Comparison of ENCODE assay signal across 8 cellular contexts in the genomic region with DNA sequence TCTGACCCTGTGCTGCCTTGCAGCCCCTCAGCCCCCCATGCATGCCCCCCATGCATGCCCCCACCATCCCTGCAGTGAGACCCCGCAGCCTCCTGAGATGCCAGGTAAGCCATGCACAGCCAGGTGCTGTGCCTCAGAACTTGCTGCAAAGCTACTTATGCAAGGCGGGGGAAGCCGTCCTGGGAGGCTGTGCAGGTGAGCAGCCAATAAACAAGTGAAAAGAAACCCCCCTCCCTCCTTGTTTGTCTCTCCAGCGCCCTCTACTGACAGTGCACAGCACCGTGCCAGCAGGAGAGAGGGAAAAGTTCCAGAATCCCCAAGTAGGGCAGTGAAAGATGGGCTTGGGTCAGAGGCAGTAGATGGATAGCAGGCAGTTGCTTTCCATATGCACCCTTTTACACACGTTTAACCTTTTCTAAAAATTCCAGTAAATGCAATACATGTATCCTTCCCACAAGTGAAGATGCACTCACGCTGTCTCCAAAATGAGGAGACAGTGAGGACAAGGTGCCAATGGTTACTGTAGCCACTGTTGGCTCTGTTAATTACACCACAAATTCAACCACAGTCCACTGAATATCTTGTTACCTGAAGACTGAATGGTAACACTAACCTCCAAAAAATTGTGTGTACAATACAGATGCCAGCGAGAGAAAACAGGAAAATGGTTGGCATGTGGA. TPM values are rescaled to one million over a fixed set of nuclear protein-coding genes. Genes with fewer than 3 reads are reported as not detected.
DNase-seq lines count a peak whose midpoint lies in the region; ATAC-seq and TF ChIP-seq lines count a peak whose summit lies in the region.

No MANE protein-coding gene starts in this region.

- H3K27me3 ChIP-seq in RWPE2 (ENCODE audit: insufficient read depth, poor library complexity, severe bottlenecking) (no peaks in the 10 kb centered on the region), gastroesophageal sphincter (peaks cover 61% of the 10 kb centered on the region)

- 28 to 80% methylated on average over 1 to 4 of the region's 8 CpGs for WGBS in gastroesophageal sphincter (ENCODE audit: low coverage in 1 of 2), 2 donors

- no peaks in the 10 kb centered on the region for H3K9me3 ChIP-seq in RWPE2 (ENCODE audit: severe bottlenecking)
- H3K9me3 ChIP-seq in gastroesophageal sphincter, result no peaks in the 10 kb centered on the region

- H3K27ac ChIP-seq in RWPE2 (ENCODE audit: poor library complexity, severe bottlenecking) (no peak overlapping the region), gastroesophageal sphincter (no peak overlapping the region)

- H3K36me3 ChIP-seq in RWPE2 (ENCODE audit: low read depth), result no peaks in the 10 kb centered on the region
- peaks cover 0 to under 1% of the 10 kb centered on the region in 2 donors for H3K36me3 ChIP-seq in gastroesophageal sphincter

- peak; percentile 48 for DNase-seq in CD1c-positive myeloid dendritic cell (ENCODE audit: extremely low spot score)
- peak; percentile 45 for DNase-seq in LHCN-M2 (ENCODE audit: low read depth)
- no peak for DNase-seq in RWPE2 (ENCODE audit: low spot score)
- peak; percentile 18 to 21 for DNase-seq in stimulated activated CD4-positive, alpha-beta T cell treated with anti-CD3 and anti-CD28 coated beads, Interleukin-4, amount 100 ng/mL, for 48 hours (ENCODE audit: low read depth in 2 of 2)
- no peak for DNase-seq in sciatic nerve (ENCODE audit: low spot score)
- no peak for DNase-seq in amniotic stem cell (lab: John Stamatoyannopoulos, UW)

- ATAC-seq in GM18868 (IDR thresholded peaks at IDR 0.05; ENCODE audit: unreplicated experiment) (peak; percentile 19), RWPE2 (ENCODE audit: low read depth) (no peak), gastroesophageal sphincter (no peak), sciatic nerve (no peak)

- no peak for TF ChIP-seq POLR2A in gastroesophageal sphincter (IDR thresholded peaks at IDR 0.05)

- peaks cover 30% of the 10 kb centered on the region for H3K4me1 ChIP-seq in RWPE2 (ENCODE audit: insufficient read depth, poor library complexity, severe bottlenecking)
- H3K4me1 ChIP-seq in gastroesophageal sphincter, result peaks cover 0 to 30% (median 12%) of the 10 kb centered on the region in 3 donors

- H3K4me3 ChIP-seq in RWPE2 (ENCODE audit: severe bottlenecking) (no peak overlapping the region), gastroesophageal sphincter (no peak overlapping the region)

- intact Hi-C loops in sciatic nerve (cut with DNase I), result no loop called here

- TF ChIP-seq EP300 in gastroesophageal sphincter (IDR thresholded peaks at IDR 0.05), result no peak

- TF ChIP-seq CTCF in RWPE2 (IDR thresholded peaks at IDR 0.05; ENCODE audit: poor library complexity, severe bottlenecking) (peak; percentile 78), gastroesophageal sphincter (IDR thresholded peaks at IDR 0.05) (peak in 3 of 4 experiments; percentile 22 to 63 (median 44))

RNA-seq across cellular contexts. Expression of a gene that starts 18.0 kb away (rescaled TPM):
- total RNA-seq in LHCN-M2 (2014; rRNA removed), result 9.4 and 21.0 TPM in 2 replicates
- polyA plus RNA-seq in LHCN-M2 (2012), result 5.3 TPM
- total RNA-seq in gastroesophageal sphincter, result 10 to 100 TPM; 51.6 to 61.9 (median 59.1) TPM
- 142 TPM for total RNA-seq in sciatic nerve

RNA-seq across cellular contexts. Expression of a gene that starts 46.7 kb away (rescaled TPM):
- total RNA-seq in LHCN-M2 (2014; rRNA removed) (0.40 and 1.3 TPM in 2 replicates), gastroesophageal sphincter (1 to 10 TPM in 1 of 4 donors, under 1 TPM in 2, not detected in 1; 0.40 to 3.6 (median 0.45) TPM), sciatic nerve (3.3 TPM)
- polyA plus RNA-seq in LHCN-M2 (2012), result 0.19 TPM

RNA-seq across cellular contexts. Expression of a gene that starts 57.2 kb away (rescaled TPM):
- not detected in 2 replicates for total RNA-seq in LHCN-M2 (2014; rRNA removed)
- polyA plus RNA-seq in LHCN-M2 (2012), result not detected
- total RNA-seq in gastroesophageal sphincter, result not detected
- total RNA-seq in sciatic nerve, result not detected

Comparison
In these comparisons a context has a peak if more than half of its experiments do, and no peak if none do; other contexts are left out.
1. DNase-seq: peak in CD1c-positive myeloid dendritic cell (single experiment), LHCN-M2 (single experiment) and stimulated activated CD4-positive, alpha-beta T cell treated with anti-CD3 and anti-CD28 coated beads, Interleukin-4, amount 100 ng/mL, for 48 hours (2 of 2); none in RWPE2 (single experiment), sciatic nerve (single experiment) and amniotic stem cell (single experiment).